ENCODE assay signal across 9 cellular contexts in the genomic region with DNA sequence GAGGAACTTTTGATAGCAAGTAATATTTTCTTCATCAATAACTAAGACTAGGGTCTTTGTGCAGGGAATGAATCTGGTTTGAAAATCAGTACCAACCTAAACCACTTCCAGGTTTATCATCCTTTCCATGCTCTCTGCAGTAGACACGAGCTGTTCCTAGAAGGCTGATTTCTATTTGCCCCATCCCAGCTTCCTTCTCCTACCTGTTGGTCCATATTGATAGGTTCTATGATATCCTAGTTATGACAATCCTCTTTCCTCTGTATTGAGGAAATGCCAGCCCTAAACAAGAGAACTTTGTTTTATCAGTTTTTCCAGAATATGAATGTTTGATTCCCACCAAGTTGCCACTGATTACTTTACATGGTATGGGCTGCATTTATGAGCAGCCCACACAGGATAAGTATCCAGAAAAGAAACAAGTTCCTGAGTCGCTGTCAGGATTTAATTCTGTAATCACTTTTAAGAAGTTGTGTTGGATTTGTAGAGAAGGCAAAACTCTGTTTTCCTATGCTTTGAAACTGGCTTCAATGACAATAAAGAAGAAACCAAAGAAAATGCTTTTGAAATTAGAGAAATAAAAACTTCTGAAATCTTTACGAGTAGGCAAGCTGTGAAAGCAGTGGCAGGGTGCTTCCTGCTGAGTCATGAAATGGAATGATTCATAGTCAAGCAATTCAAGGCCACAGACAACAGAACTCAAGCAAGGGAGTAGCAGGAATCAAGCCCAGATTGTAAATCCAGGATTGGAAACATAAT. TPM values are rescaled to one million over a fixed set of nuclear protein-coding genes. Genes with fewer than 3 reads are reported as not detected.
DNase-seq lines count a peak whose midpoint lies in the region; ATAC-seq and TF ChIP-seq lines count a peak whose summit lies in the region.
"Had no signal": no experiment of that assay in that cellular context is flagged by ENCODE, and none has a peak within 500 bp of the region (broad histone marks: within the 10 kb centered on the region; RNA-seq: fewer than 3 reads in every experiment).

No MANE protein-coding gene starts in this region.

- H3K9me3 ChIP-seq in Peyer's patch: no peaks in the 10 kb centered on the region
- H3K9me3 ChIP-seq in right lobe of liver: no peaks in the 10 kb centered on the region
- H3K9me3 ChIP-seq in transverse colon: no peaks in the 10 kb centered on the region

- H3K36me3 ChIP-seq in Peyer's patch (no peaks in the 10 kb centered on the region), right lobe of liver (no peaks in the 10 kb centered on the region), transverse colon (no peaks in the 10 kb centered on the region)

- ATAC-seq in HG02678 (IDR thresholded peaks at IDR 0.05; ENCODE audit: unreplicated experiment) (peak; percentile 48), right lobe of liver (peak; percentile 67 to 99 (median 82)), GM19035 (IDR thresholded peaks at IDR 0.05; ENCODE audit: unreplicated experiment) (no peak)

- 28% methylated on average over 3 of the region's 3 CpGs for WGBS in right lobe of liver (ENCODE audit: insufficient coverage, low coverage, low lambda C conversion rate, missing lambda C conversion rate)
- 25 to 38% methylated on average over 3 of the region's 3 CpGs for WGBS in transverse colon (ENCODE audit: low coverage in 1 of 2), 2 donors

- no peak for TF ChIP-seq EP300 in transverse colon (IDR thresholded peaks at IDR 0.05; ENCODE audit: low read depth)

- in situ Hi-C loops in transverse colon (cut with MboI; ENCODE audit: low pct_ligation_motif_present in 1 of 4, low pct_unique_long_range_greater_than_20kb in 1 of 4, low sequenced_read_pairs in 3 of 4): no loop called here

- TF ChIP-seq POLR2A in Peyer's patch (IDR thresholded peaks at IDR 0.05): no peak
- no peak for TF ChIP-seq POLR2A in right lobe of liver (IDR thresholded peaks at IDR 0.05)
- no peak for TF ChIP-seq POLR2A in transverse colon (IDR thresholded peaks at IDR 0.05)

- H3K27ac ChIP-seq in Peyer's patch (peak overlapping the region in 3 of 4 donors; percentile 18 to 59 (median 29)), cingulate gyrus (ENCODE audit: low read depth, low read length) (peak overlapping the region; percentile 22), right lobe of liver (peak overlapping the region in 2 of 3 donors; percentile 4 to 20), transverse colon (peak overlapping the region; percentile 65 to 78 (median 76))
- H3K27ac ChIP-seq: C4-2B had no signal

- H3K4me1 ChIP-seq in Peyer's patch (peaks cover 0 to 6% (median 0%) of the 10 kb centered on the region in 4 donors), right lobe of liver (peaks cover 0 to 9% (median 0%) of the 10 kb centered on the region in 4 donors), transverse colon (peaks cover 4 to 29% (median 19%) of the 10 kb centered on the region in 4 donors)

- H3K27me3 ChIP-seq in Peyer's patch: no peaks in the 10 kb centered on the region
- H3K27me3 ChIP-seq in right lobe of liver: no peaks in the 10 kb centered on the region
- no peaks in the 10 kb centered on the region for H3K27me3 ChIP-seq in transverse colon

- DNase-seq in NCI-H1417 (lab: John Stamatoyannopoulos, UW) (peak in 2 of 3 experiments; percentile 2), NCI-H1417 treated with DMSO at 0.1 percent for 48 hours (lab: John Stamatoyannopoulos, UW) (no peak), Peyer's patch (peak in 1 of 3 donors; percentile 64), right lobe of liver (no peak), transverse colon (peak; percentile 49)

- peak overlapping the region in 1 of 4 donors; percentile 28 for H3K4me3 ChIP-seq in Peyer's patch
- no peak overlapping the region for H3K4me3 ChIP-seq in right lobe of liver
- H3K4me3 ChIP-seq in transverse colon: no peak overlapping the region

- intact Hi-C loops in right lobe of liver (cut with DNase I) (no loop called here), transverse colon (cut with DNase I; ENCODE audit: low total_unique reads) (no loop called here)

- TF ChIP-seq CTCF in Peyer's patch (IDR thresholded peaks at IDR 0.05): no peak
- TF ChIP-seq CTCF in right lobe of liver (IDR thresholded peaks at IDR 0.05): no peak
- no peak for TF ChIP-seq CTCF in transverse colon (IDR thresholded peaks at IDR 0.05)

RNA-seq across cellular contexts. Expression of gene TANK, which starts 37.3 kb away (rescaled TPM):
- total RNA-seq in Peyer's patch (10 to 100 TPM; 63.8 to 97.7 (median 88.8) TPM), right lobe of liver (10 to 100 TPM; 25.4 to 46.4 (median 36.0) TPM), transverse colon (100 to 1,000 TPM in 1 of 4 donors, 10 to 100 TPM in 3; 35.0 to 107 (median 58.0) TPM)

Comparison
In these comparisons a context has a peak if more than half of its experiments do, and no peak if none do; other contexts are left out.
1. DNase-seq: peak in NCI-H1417 (2 of 3) and transverse colon (single experiment); none in NCI-H1417 treated with DMSO at 0.1 percent for 48 hours (single experiment) and right lobe of liver (0 of 3).
2. H3K27ac ChIP-seq: peak in every context shown above with its lines; median percentile 76 in transverse colon; 29 in Peyer's patch; 22 in cingulate gyrus; 12 in right lobe of liver.